Comparison of ENCODE assay signal across 8 cellular contexts in genomic region chr12:96196781-96197180, GRCh38. TPM values are rescaled to one million over a fixed set of nuclear protein-coding genes. Genes with fewer than 3 reads are reported as not detected.
DNase-seq lines count a peak whose midpoint lies in the region; ATAC-seq and TF ChIP-seq lines count a peak whose summit lies in the region.

No MANE protein-coding gene starts in this region.

- peak overlapping the region; percentile 10; the same call in 2 of the 3 replicates for H2BK15ac ChIP-seq in IMR-90 (ENCODE audit: low read depth, low read length)

- H3K9me3 ChIP-seq in BE2C (no peaks in the 10 kb centered on the region), IMR-90 (ENCODE audit: control insufficient read depth, insufficient read depth, low read length) (no peaks in the 10 kb centered on the region), muscle layer of duodenum (ENCODE audit: control insufficient read depth in 1 of 2, low read length in 2 of 2) (no peaks in the 10 kb centered on the region), mucosa of descending colon (no peaks in the 10 kb centered on the region)

- POLR2A ChIA-PET in IMR-90 (lab: Charles Lee; ENCODE audit: unreplicated experiment): no interaction called here

- H4K20me1 ChIP-seq in IMR-90 (ENCODE audit: insufficient read depth, low read length): peaks cover 15% of the 10 kb centered on the region; the same call in 1 of the 2 replicates

- in situ Hi-C loops in IMR-90 (cut with MboI; ENCODE audit: low sequenced_read_pairs) (no loop called here), brain microvascular endothelial cell (cut with HindIII; ENCODE audit: low pct_ligation_motif_present, low sequenced_read_pairs) (no loop called here)

- H3K4me2 ChIP-seq in IMR-90 (ENCODE audit: low read depth, low read length): peak overlapping the region; percentile 95

- TF ChIP-seq POLR2A in IMR-90 (IDR thresholded peaks at IDR 0.05; ENCODE audit: low read depth, low read length): no peak

- no TSS peak for BruUV-seq in IMR-90 (replicated peaks; lab: Mats Ljungman, UMichigan)

- peak overlapping the region; percentile 37 to 83; a peak in 3 of 4 replicates for H4K8ac ChIP-seq in IMR-90 (ENCODE audit: low read depth in 2 of 2, low read length in 2 of 2)

- DNase-seq in BE2C (no peak), IMR-90 (peak; percentile 51), brain microvascular endothelial cell (no peak), mucosa of descending colon (no peak), HT-29 (ENCODE audit: low spot score) (no peak)

- H3K4me3 ChIP-seq in BE2C (ENCODE audit: low read depth, low read length) (peak overlapping the region; percentile 92), IMR-90 (ENCODE audit: insufficient read depth, low read depth, low read length) (peak overlapping the region; percentile 14; the same call in 1 of the 2 replicates), brain microvascular endothelial cell (ENCODE audit: low read depth, low read length) (peak overlapping the region; percentile 95), muscle layer of duodenum (ENCODE audit: low read depth in 1 of 2, low read length in 2 of 2) (peak overlapping the region; percentile 59 to 87), mucosa of descending colon (no peak overlapping the region)

- ATAC-seq in IMR-90 (ENCODE audit: low read depth) (no peak), mucosa of descending colon (no peak), GM21515 (IDR thresholded peaks at IDR 0.05; ENCODE audit: unreplicated experiment) (no peak), HG02610 (IDR thresholded peaks at IDR 0.05; ENCODE audit: unreplicated experiment) (no peak)

- H3K14ac ChIP-seq in IMR-90 (replicated peaks; ENCODE audit: low read depth, low read length): peak overlapping the region; percentile 96; the same call in 1 of the 2 replicates

- peak overlapping the region; percentile 27; the same call in 1 of the 2 replicates for H2AK5ac ChIP-seq in IMR-90 (ENCODE audit: low read depth, low read length)

- peak overlapping the region; percentile 23; the same call in 1 of the 2 replicates for H3K4ac ChIP-seq in IMR-90 (ENCODE audit: low read depth, low read length)

- H3K4me1 ChIP-seq in BE2C: peaks cover 8% of the 10 kb centered on the region
- peaks cover 6% of the 10 kb centered on the region for H3K4me1 ChIP-seq in IMR-90 (ENCODE audit: control insufficient read depth, insufficient read depth, low read length)
- H3K4me1 ChIP-seq in muscle layer of duodenum (ENCODE audit: control insufficient read depth in 1 of 2, insufficient read depth in 2 of 2, low read length in 2 of 2): peaks cover 3 to 4% of the 10 kb centered on the region in 2 donors
- peaks cover 3% of the 10 kb centered on the region for H3K4me1 ChIP-seq in mucosa of descending colon (ENCODE audit: low read depth)

- peak overlapping the region; percentile 51 for H3K9ac ChIP-seq in IMR-90 (ENCODE audit: low read depth, low read length)

- 20% methylated on average over 1 of the region's 6 CpGs; no CpG with 5 or more reads in 1 of the 2 experiments for WGBS in IMR-90 (ENCODE audit: extremely low coverage in 2 of 2, insufficient read length in 1 of 2), 2 experiments

- peak overlapping the region; percentile 44; the same call in 1 of the 2 replicates for H4K5ac ChIP-seq in IMR-90 (ENCODE audit: low read depth, low read length)

- H3K18ac ChIP-seq in IMR-90 (ENCODE audit: low read depth, low read length): peak overlapping the region; percentile 53

- dilution Hi-C loops in IMR-90 (cut with HindIII; ENCODE audit: low sequenced_read_pairs, unreplicated experiment): no loop called here

- intact Hi-C loops in IMR-90 (cut with micrococcal nuclease): loop anchor here (5.0 kb wide), 1 partner anchor 159 kb away; the partner anchor contains the start of gene LTA4H
- intact Hi-C loops in mucosa of descending colon (cut with DNase I, micrococcal nuclease): no loop called here

- no peak overlapping the region for H2AFZ ChIP-seq in IMR-90 (replicated peaks; ENCODE audit: low read length, poor library complexity)

- peaks cover 11% of the 10 kb centered on the region for H3K9me1 ChIP-seq in IMR-90 (ENCODE audit: insufficient read depth, low read length)

- H3K36me3 ChIP-seq in BE2C (no peaks in the 10 kb centered on the region), IMR-90 (ENCODE audit: control insufficient read depth, insufficient read depth, low read length) (no peaks in the 10 kb centered on the region), brain microvascular endothelial cell (replicated peaks) (peaks cover 3% of the 10 kb centered on the region), muscle layer of duodenum (ENCODE audit: control insufficient read depth in 1 of 2, insufficient read depth in 2 of 2, low read length in 2 of 2) (peaks cover 0 to 16% of the 10 kb centered on the region in 2 donors), mucosa of descending colon (ENCODE audit: low read depth) (no peaks in the 10 kb centered on the region)

- H3K27ac ChIP-seq in IMR-90 (ENCODE audit: insufficient read depth, low read length): peak overlapping the region; percentile 70
- peak overlapping the region; percentile 98 for H3K27ac ChIP-seq in brain microvascular endothelial cell
- H3K27ac ChIP-seq in muscle layer of duodenum (ENCODE audit: low read length): peak overlapping the region; percentile 68

- H3K27me3 ChIP-seq in BE2C (no peaks in the 10 kb centered on the region), IMR-90 (ENCODE audit: control insufficient read depth, insufficient read depth, low read length) (no peaks in the 10 kb centered on the region), brain microvascular endothelial cell (replicated peaks) (no peaks in the 10 kb centered on the region), muscle layer of duodenum (ENCODE audit: low read depth, low read length) (no peaks in the 10 kb centered on the region)

- CTCF ChIA-PET in IMR-90 (lab: Yijun Ruan, JAX): no interaction called here

- no peak for TF ChIP-seq RAD21 in IMR-90 (IDR thresholded peaks at IDR 0.05; ENCODE audit: low read length)

- peak overlapping the region; percentile 90; the same call in 1 of the 2 replicates for H3K56ac ChIP-seq in IMR-90 (ENCODE audit: extremely low read depth, insufficient read depth, low read length)

- H2BK120ac ChIP-seq in IMR-90 (ENCODE audit: low read depth, low read length): peak overlapping the region; percentile 5; the same call in 1 of the 2 replicates

- H2AK9ac ChIP-seq in IMR-90 (replicated peaks; ENCODE audit: low read depth, low read length, poor library complexity): no peak overlapping the region

- no peak overlapping the region for H3K23ac ChIP-seq in IMR-90 (ENCODE audit: low read depth, low read length)

- peak overlapping the region; percentile 93 for H2BK5ac ChIP-seq in IMR-90 (ENCODE audit: low read depth, low read length, poor library complexity, severe bottlenecking)

- no peak for TF ChIP-seq CTCF in BE2C (IDR thresholded peaks at IDR 0.05; ENCODE audit: low read depth, low read length)
- no peak for TF ChIP-seq CTCF in IMR-90 (conservative IDR thresholded peaks at IDR 0.05; ENCODE audit: low read depth, low read length)
- no peak for TF ChIP-seq CTCF in brain microvascular endothelial cell (IDR thresholded peaks at IDR 0.05; ENCODE audit: low read depth, low read length, missing control alignments)
- no peak for TF ChIP-seq CTCF in mucosa of descending colon (IDR thresholded peaks at IDR 0.05)

- no peak overlapping the region for H2BK20ac ChIP-seq in IMR-90 (ENCODE audit: low read depth, low read length)

- H3K79me1 ChIP-seq in IMR-90 (ENCODE audit: low read depth in 1 of 2, low read length in 2 of 2): peaks cover 0 to 31% of the 10 kb centered on the region in 2 experiments; a peak in 2 of 4 replicates

- H4K91ac ChIP-seq in IMR-90 (ENCODE audit: insufficient read depth, low read depth, low read length): no peak overlapping the region

TF ChIP-seq in IMR-90, 13 proteins besides CTCF, POLR2A, EP300 and RAD21:
- no peak for TF ChIP-seq BHLHE40 (IDR thresholded peaks at IDR 0.05; ENCODE audit: low read depth, low read length)
- TF ChIP-seq FOS (IDR thresholded peaks at IDR 0.05; ENCODE audit: low read depth, low read length): 0 out of 2 replicates have a peak, but pooled peaks have one; percentile 16
- no peak for TF ChIP-seq NFE2L2 (IDR thresholded peaks at IDR 0.05; ENCODE audit: low read depth, low read length)
- no peak for TF ChIP-seq MXI1 (IDR thresholded peaks at IDR 0.05; ENCODE audit: borderline replicate concordance, low read depth, low read length)
- TF ChIP-seq SMC3 (IDR thresholded peaks at IDR 0.05; ENCODE audit: low read depth, low read length): no peak

RNA-seq across cellular contexts. Expression of gene ELK3, which starts 2.6 kb away (rescaled TPM):
- polyA plus RNA-seq in BE2C (2012; ENCODE audit: insufficient read depth, insufficient read length, low read depth): 26.6 TPM
- total RNA-seq in IMR-90 (2012; rRNA removed): 14.5 and 20.0 TPM in 2 replicates
- polyA plus RNA-seq in IMR-90 (2012; rRNA removed): 27.5 and 35.7 TPM in 2 replicates
- 10.7 and 23.4 TPM in 2 replicates for polyA plus RNA-seq in IMR-90 (2012; cell fraction: cytosol; rRNA removed)
- 9.2 and 14.8 TPM in 2 replicates for polyA plus RNA-seq in IMR-90 (2012; cell fraction: nucleus; rRNA removed; ENCODE audit: low replicate concordance)
- total RNA-seq in mucosa of descending colon: 10 to 100 TPM in 2 of 3 donors, 1 to 10 TPM in 1; 7.6 to 17.2 (median 12.0) TPM
- total RNA-seq in HT-29 (2014; rRNA removed; shearing (Covaris generic)): 1.3 and 8.9 TPM in 2 replicates
